In genomic region chr7:48255046-48255445, GRCh38 we compare ENCODE assay signal across 12 cellular contexts.
DNase-seq lines count a peak whose midpoint lies in the region; ATAC-seq and TF ChIP-seq lines count a peak whose summit lies in the region.
"Had no signal": no experiment of that assay in that cellular context is flagged by ENCODE, and none has a peak within 500 bp of the region (broad histone marks: within the 10 kb centered on the region; RNA-seq: fewer than 3 reads in every experiment).

No MANE protein-coding gene starts in this region.

- CTCF ChIA-PET in MCF 10A (lab: Yijun Ruan, JAX): interaction anchor here (0.6 to 0.8 kb wide), 2 partner anchors 9 to 36 kb away, joined by 3 read pairs; no protein-coding TSS in a partner anchor
- CTCF ChIA-PET in T-cell (lab: Charles Lee): interaction anchor here in 1 of 2 donors (0.6 kb wide), 2 partner anchors 27 to 60 kb away, joined by 3 read pairs; no protein-coding TSS in a partner anchor

- DNase-seq in MCF 10A (ENCODE audit: unreplicated experiment): peak; percentile 5
- no peak for DNase-seq in breast epithelium (ENCODE audit: low spot score in 2 of 2)
- DNase-seq in amniotic epithelial cell (ENCODE audit: low read depth): peak; percentile 97
- no peak for DNase-seq in stimulated activated naive CD8-positive, alpha-beta T cell treated with anti-CD3 and anti-CD28 coated beads, Interleukin-15, Interleukin-2, amounts not matched to agents 100 U/mL and 50 U/mL, for 24 hours
- no peak for DNase-seq in dorsolateral prefrontal cortex
- no peak for DNase-seq in T-cell
- DNase-seq in NK-92 (lab: John Stamatoyannopoulos, UW; ENCODE audit: unreplicated experiment): no peak
- DNase-seq: NCI-H1092 treated with DMSO at 0.1 percent for 48 hours had no signal

- intact Hi-C loops in MCF 10A (cut with micrococcal nuclease) (no loop called here), breast epithelium (cut with DNase I; ENCODE audit: low total_unique reads) (no loop called here), dorsolateral prefrontal cortex (cut with DNase I) (no loop called here)

- H3K27me3 Mint-ChIP-seq in MCF 10A (ENCODE audit: insufficient read depth, unreplicated experiment): no peaks in the 10 kb centered on the region
- H3K27me3 Mint-ChIP-seq in T-cell: no peaks in the 10 kb centered on the region

- TF ChIP-seq POLR2A in breast epithelium (IDR thresholded peaks at IDR 0.05): no peak

- peaks cover 6% of the 10 kb centered on the region for H3K4me1 Mint-ChIP-seq in MCF 10A (ENCODE audit: insufficient read depth, unreplicated experiment)
- H3K4me1 Mint-ChIP-seq in T-cell: no peaks in the 10 kb centered on the region

- no peaks in the 10 kb centered on the region for H3K36me3 Mint-ChIP-seq in MCF 10A (ENCODE audit: insufficient read depth, unreplicated experiment)
- no peaks in the 10 kb centered on the region for H3K36me3 Mint-ChIP-seq in T-cell

- H3K9me3 Mint-ChIP-seq in MCF 10A (ENCODE audit: unreplicated experiment): peaks cover 8% of the 10 kb centered on the region
- H3K9me3 Mint-ChIP-seq in T-cell: no peaks in the 10 kb centered on the region
- H3K9me3 Mint-ChIP-seq: dendritic cell treated with granulocyte-macrophage colony-stimulating factor and Interleukin-4, amounts not matched to agents 40 ng/mL and 50 ng/mL, for 4 days had no signal

- H3K27ac ChIP-seq in breast epithelium (no peak overlapping the region), dorsolateral prefrontal cortex (no peak overlapping the region)
- H3K27ac ChIP-seq: BLaER1 treated with 17β-estradiol and CSF1 and Interleukin-3, amounts not matched to agents 10 nM and 100 nM; SJSA1 had no signal

- H3K4me1 ChIP-seq in breast epithelium: no peaks in the 10 kb centered on the region

- no peak overlapping the region for H3K27ac Mint-ChIP-seq in MCF 10A (ENCODE audit: low read depth, unreplicated experiment)
- no peak overlapping the region for H3K27ac Mint-ChIP-seq in T-cell
- H3K27ac Mint-ChIP-seq: dendritic cell treated with granulocyte-macrophage colony-stimulating factor and Interleukin-4, amounts not matched to agents 40 ng/mL and 50 ng/mL, for 4 days had no signal

- H3K9me3 ChIP-seq in breast epithelium: no peaks in the 10 kb centered on the region
- H3K9me3 ChIP-seq: SJSA1 had no signal

- ATAC-seq in HG02885 (IDR thresholded peaks at IDR 0.05; ENCODE audit: poor library complexity, unreplicated experiment) (peak; percentile 51), T-cell (replicated peaks in 1 of 4) (no peak)
- peak; percentile 52 for ATAC-seq in stimulated activated naive CD8-positive, alpha-beta T cell treated with anti-CD3 and anti-CD28 coated beads, Interleukin-15, Interleukin-2, amounts not matched to agents 100 U/mL and 50 U/mL, for 24 hours

- no peaks in the 10 kb centered on the region for H3K36me3 ChIP-seq in breast epithelium
- H3K36me3 ChIP-seq: BLaER1 treated with 17β-estradiol and CSF1 and Interleukin-3, amounts not matched to agents 10 nM and 100 nM; SJSA1 had no signal

- BruUV-seq in MCF 10A (replicated peaks; lab: Mats Ljungman, UMichigan): no TSS peak

- no peak for TF ChIP-seq CTCF in MCF 10A (IDR thresholded peaks at IDR 0.05; ENCODE audit: unreplicated experiment)
- no peak for TF ChIP-seq CTCF in breast epithelium (IDR thresholded peaks at IDR 0.05)
- no peak for TF ChIP-seq CTCF in dorsolateral prefrontal cortex (IDR thresholded peaks at IDR 0.05 in 54 of 56, conservative IDR thresholded peaks at IDR 0.05 in 2 of 56; ENCODE audit: low read depth in 1 of 56, partially characterized antibody in 56 of 56)

- H3K4me3 Mint-ChIP-seq in MCF 10A (ENCODE audit: unreplicated experiment) (no peak overlapping the region), T-cell (no peak overlapping the region)
- H3K4me3 Mint-ChIP-seq: dendritic cell treated with granulocyte-macrophage colony-stimulating factor and Interleukin-4, amounts not matched to agents 40 ng/mL and 50 ng/mL, for 4 days had no signal

- no peak overlapping the region for H3K4me3 ChIP-seq in breast epithelium
- no peak overlapping the region for H3K4me3 ChIP-seq in dorsolateral prefrontal cortex
- H3K4me3 ChIP-seq: BLaER1 treated with 17β-estradiol and CSF1 and Interleukin-3, amounts not matched to agents 10 nM and 100 nM; SJSA1 had no signal

- H3K27me3 ChIP-seq in breast epithelium (no peaks in the 10 kb centered on the region), dorsolateral prefrontal cortex (no peaks in the 10 kb centered on the region)
- H3K27me3 ChIP-seq: BLaER1 treated with 17β-estradiol and CSF1 and Interleukin-3, amounts not matched to agents 10 nM and 100 nM; SJSA1 had no signal

- POLR2A ChIA-PET in MCF 10A (lab: Yijun Ruan, JAX) (no interaction called here), T-cell (lab: Charles Lee) (interaction anchor here in 1 of 2 donors (0.6 kb wide), 1 partner anchor 79 kb away, joined by 4 read pairs; no protein-coding TSS in a partner anchor)

Comparison
In these comparisons a context has a peak if more than half of its experiments do, and no peak if none do; other contexts are left out.
1. DNase-seq: peak in MCF 10A (single experiment) and amniotic epithelial cell (single experiment); none in breast epithelium (0 of 2), stimulated activated naive CD8-positive, alpha-beta T cell treated with anti-CD3 and anti-CD28 coated beads, Interleukin-15, Interleukin-2, amounts not matched to agents 100 U/mL and 50 U/mL, for 24 hours (single experiment), dorsolateral prefrontal cortex (0 of 10), T-cell (0 of 34) and NK-92 (single experiment).
2. ATAC-seq: peak in HG02885 (single experiment) and stimulated activated naive CD8-positive, alpha-beta T cell treated with anti-CD3 and anti-CD28 coated beads, Interleukin-15, Interleukin-2, amounts not matched to agents 100 U/mL and 50 U/mL, for 24 hours (single experiment); none in T-cell (0 of 4).